ENCODE assay signal across 7 cellular contexts in genomic region chr7:27119412-27119911, GRCh38. TPM values are rescaled to one million over a fixed set of nuclear protein-coding genes. Genes with fewer than 3 reads are reported as not detected.
"Had no signal": no experiment of that assay in that cellular context is flagged by ENCODE, and none has a peak within 500 bp of the region (broad histone marks: within the 10 kb centered on the region; RNA-seq: fewer than 3 reads in every experiment).

No MANE protein-coding gene starts in this region.

- DNase-seq: amygdala; head of caudate nucleus; left ventricle myocardium inferior; nucleus accumbens; retina; stimulated activated CD4-positive, alpha-beta T cell treated with anti-CD3 and anti-CD28 coated beads, Interleukin-12 subunit alpha, Interleukin-12 subunit beta, amount 100 ng/mL, for 4 hours had no signal

- H3K9me3 ChIP-seq: left ventricle myocardium inferior had no signal

- H3K36me3 ChIP-seq: left ventricle myocardium inferior had no signal

- H3K4me3 Mint-ChIP-seq: central memory CD8-positive, alpha-beta T cell had no signal

- H3K4me1 Mint-ChIP-seq: central memory CD8-positive, alpha-beta T cell had no signal

- H3K9me3 Mint-ChIP-seq: central memory CD8-positive, alpha-beta T cell had no signal

RNA-seq across cellular contexts. Expression of gene HOXA4, which starts 11.1 kb away (rescaled TPM):
- total RNA-seq: left ventricle myocardium inferior had no signal

RNA-seq across cellular contexts. Expression of gene HOXA2, which starts 17.0 kb away (rescaled TPM):
- total RNA-seq: left ventricle myocardium inferior had no signal

RNA-seq across cellular contexts. Expression of gene HOXA1, which starts 23.7 kb away (rescaled TPM):
- total RNA-seq: left ventricle myocardium inferior had no signal

RNA-seq across cellular contexts. Expression of gene HOXA5, which starts 24.0 kb away (rescaled TPM):
- total RNA-seq: left ventricle myocardium inferior had no signal

RNA-seq across cellular contexts. Expression of gene HOXA6, which starts 28.1 kb away (rescaled TPM):
- total RNA-seq: left ventricle myocardium inferior had no signal
